Comparison of ENCODE assay signal across 22 cellular contexts in the genomic region with DNA sequence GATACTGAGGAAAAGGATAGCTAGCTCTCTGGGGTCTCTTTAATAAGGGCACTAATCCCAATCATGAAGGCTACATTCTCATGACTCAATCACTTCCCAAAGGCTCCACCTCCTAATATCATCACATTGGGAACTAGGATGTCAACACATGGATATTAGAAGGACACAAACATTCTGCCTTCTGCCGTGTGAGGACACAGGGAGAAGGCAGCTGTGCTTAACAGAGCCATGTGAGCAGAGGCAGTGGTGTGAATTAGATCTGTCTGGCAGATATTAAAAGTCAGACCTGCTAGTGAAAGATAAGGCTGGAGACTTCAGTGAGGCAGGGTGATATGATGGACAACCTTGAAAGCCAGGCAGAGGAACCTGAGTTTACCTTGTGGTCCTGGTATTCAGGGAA.
"Had no signal": no experiment of that assay in that cellular context is flagged by ENCODE, and none has a peak within 500 bp of the region (broad histone marks: within the 10 kb centered on the region; RNA-seq: fewer than 3 reads in every experiment).

No MANE protein-coding gene starts in this region.

- H3K36me3 ChIP-seq: brain microvascular endothelial cell, colonic mucosa had no signal

- H3K4me3 ChIP-seq: colonic mucosa, tibial nerve had no signal

- H3K4me1 Mint-ChIP-seq: naive B cell had no signal

- H3K27ac Mint-ChIP-seq: T-cell had no signal

- H3K9me3 ChIP-seq: colonic mucosa, tibial nerve had no signal

- H3K4me3 Mint-ChIP-seq: central memory CD8-positive, alpha-beta T cell; naive B cell; T-cell had no signal

- H3K27me3 ChIP-seq: brain microvascular endothelial cell, colonic mucosa, tibial nerve had no signal

- H3K4me1 ChIP-seq: colonic mucosa, parathyroid adenoma had no signal

- H3K36me3 Mint-ChIP-seq: naive B cell, T-cell had no signal

- DNase-seq: activated CD8-positive, alpha-beta memory T cell treated with anti-CD3 and anti-CD28 coated beads for 24 hours; activated CD8-positive, alpha-beta memory T cell treated with anti-CD3 and anti-CD28 coated beads, Interleukin-2, amount 50 U/mL, for 48 hours; activated effector memory CD4-positive, alpha-beta T cell treated with Interleukin-2 at 50 U/mL for 16 hours; activated naive CD4-positive, alpha-beta T cell treated with anti-CD3 and anti-CD28 coated beads, Interleukin-2, amount 50 U/mL, for 16 hours; activated T-cell treated with anti-CD3 and anti-CD28 coated beads, Interleukin-2, amount 50 U/mL, for 48 hours; aorta; brain microvascular endothelial cell; colonic mucosa; hypothalamus; kidney; naive B cell; stimulated activated CD4-positive, alpha-beta T cell treated with anti-CD3 and anti-CD28 coated beads, Interleukin-2, amount 100 ng/mL, for 24 hours; stimulated activated naive CD8-positive, alpha-beta T cell treated with anti-CD3 and anti-CD28 coated beads, Interleukin-15, Interleukin-2, amounts not matched to agents 100 U/mL and 50 U/mL, for 24 hours; substantia nigra; T-cell; T-helper 9 cell had no signal

- H3K9me3 Mint-ChIP-seq: central memory CD8-positive, alpha-beta T cell; naive B cell; T-cell had no signal

- H3K27ac ChIP-seq: brain microvascular endothelial cell, colonic mucosa, parathyroid adenoma, tibial nerve had no signal

- H3K27me3 Mint-ChIP-seq: central memory CD8-positive, alpha-beta T cell; T-cell had no signal

- ATAC-seq: activated CD4-positive, CD25-positive, alpha-beta regulatory T cell treated with anti-CD3 and anti-CD28 coated beads, Interleukin-2, amount 50 U/mL, for 24 hours; left lobe of liver; SK-N-SH treated with all-trans-retinoic acid at 6 μM for 48 hours; T-cell had no signal
